In genomic region chr1:46411010-46411405, GRCh38 we compare ENCODE assay signal across 27 cellular contexts.
"Had no signal": no experiment of that assay in that cellular context is flagged by ENCODE, and none has a peak within 500 bp of the region (broad histone marks: within the 10 kb centered on the region; RNA-seq: fewer than 3 reads in every experiment).

No MANE protein-coding gene starts in this region.

- H3K4me3 Mint-ChIP-seq: activated CD8-positive, alpha-beta memory T cell treated with anti-CD3 and anti-CD28 coated beads, Interleukin-2, amount 10 ng/mL, durations not matched to agents 7 days and 5 days; activated naive CD8-positive, alpha-beta T cell treated with anti-CD3 and anti-CD28 coated beads, Interleukin-2, amount 50 U/mL, for 24 hours; activated T-cell treated with anti-CD3 and anti-CD28 coated beads, Interleukin-2, amount 50 U/mL, for 24 hours; activated T-helper 1 cell treated with anti-CD3 and anti-CD28 coated beads, Interleukin-12 subunit alpha, Interleukin-12 subunit beta, Interleukin-2, Interleukin-4 antibody, amounts not matched to agents 30 ng/mL and 10 ng/mL and 1 ng/mL, durations not matched to agents 14 hours and 24 hours and 36 hours; brain; WTC11 had no signal

- H3K27me3 ChIP-seq: Peyer's patch, SJSA1 had no signal

- ATAC-seq: activated CD8-positive, alpha-beta memory T cell treated with anti-CD3 and anti-CD28 coated beads, Interleukin-2, amount 10 ng/mL, durations not matched to agents 7 days and 5 days; activated naive CD4-positive, alpha-beta T cell treated with anti-CD3 and anti-CD28 coated beads, Interleukin-2, amount 50 U/mL, for 72 hours; activated naive CD8-positive, alpha-beta T cell treated with anti-CD3 and anti-CD28 coated beads, Interleukin-2, amount 50 U/mL, for 24 hours; SK-N-SH treated with all-trans-retinoic acid at 6 μM for 48 hours had no signal

- H3K4me3 ChIP-seq: Peyer's patch, SJSA1 had no signal

- H3K27ac Mint-ChIP-seq: activated CD8-positive, alpha-beta memory T cell treated with anti-CD3 and anti-CD28 coated beads, Interleukin-2, amount 10 ng/mL, durations not matched to agents 7 days and 5 days; activated naive CD8-positive, alpha-beta T cell treated with anti-CD3 and anti-CD28 coated beads, Interleukin-2, amount 50 U/mL, for 24 hours; activated T-cell treated with anti-CD3 and anti-CD28 coated beads, Interleukin-2, amount 50 U/mL, for 24 hours; activated T-helper 1 cell treated with anti-CD3 and anti-CD28 coated beads, Interleukin-12 subunit alpha, Interleukin-12 subunit beta, Interleukin-2, Interleukin-4 antibody, amounts not matched to agents 30 ng/mL and 10 ng/mL and 1 ng/mL, durations not matched to agents 14 hours and 24 hours and 36 hours; brain; WTC11 had no signal

- H3K9me3 Mint-ChIP-seq: activated naive CD4-positive, alpha-beta T cell treated with anti-CD3 and anti-CD28 coated beads, Interleukin-2, amount 50 U/mL, for 72 hours; activated naive CD8-positive, alpha-beta T cell treated with anti-CD3 and anti-CD28 coated beads, Interleukin-2, amount 50 U/mL, for 24 hours; activated T-cell treated with anti-CD3 and anti-CD28 coated beads, Interleukin-2, amount 50 U/mL, for 24 hours; activated T-helper 1 cell treated with anti-CD3 and anti-CD28 coated beads, Interleukin-12 subunit alpha, Interleukin-12 subunit beta, Interleukin-2, Interleukin-4 antibody, amounts not matched to agents 30 ng/mL and 10 ng/mL and 1 ng/mL, durations not matched to agents 14 hours and 24 hours and 36 hours; brain; WTC11 had no signal

- H3K27me3 Mint-ChIP-seq: activated CD8-positive, alpha-beta memory T cell treated with anti-CD3 and anti-CD28 coated beads, Interleukin-2, amount 10 ng/mL, durations not matched to agents 7 days and 5 days; activated naive CD8-positive, alpha-beta T cell treated with anti-CD3 and anti-CD28 coated beads, Interleukin-2, amount 50 U/mL, for 24 hours; activated T-cell treated with anti-CD3 and anti-CD28 coated beads, Interleukin-2, amount 50 U/mL, for 24 hours had no signal

- H3K36me3 ChIP-seq: SJSA1 had no signal

- H3K9me3 ChIP-seq: Peyer's patch, SJSA1 had no signal

- H3K36me3 Mint-ChIP-seq: activated CD8-positive, alpha-beta memory T cell treated with anti-CD3 and anti-CD28 coated beads, Interleukin-2, amount 10 ng/mL, durations not matched to agents 7 days and 5 days; activated naive CD4-positive, alpha-beta T cell treated with anti-CD3 and anti-CD28 coated beads, Interleukin-2, amount 50 U/mL, for 72 hours had no signal

- H3K4me1 Mint-ChIP-seq: activated naive CD8-positive, alpha-beta T cell treated with anti-CD3 and anti-CD28 coated beads, Interleukin-2, amount 50 U/mL, for 24 hours had no signal

- H3K27ac ChIP-seq: Peyer's patch, RWPE1, SJSA1 had no signal

- DNase-seq: activated CD4-positive, alpha-beta T cell treated with anti-CD3 and anti-CD28 coated beads for 48 hours; activated CD4-positive, alpha-beta T cell treated with anti-CD3 and anti-CD28 coated beads, Interleukin-2, amount 50 U/mL, for 4 hours; activated CD4-positive, CD25-positive, alpha-beta regulatory T cell treated with anti-CD3 and anti-CD28 coated beads, Interleukin-2, amount 50 U/mL, for 72 hours; activated CD8-positive, alpha-beta memory T cell treated with anti-CD3 and anti-CD28 coated beads, Interleukin-2, amount 10 ng/mL, durations not matched to agents 7 days and 5 days; activated effector memory CD4-positive, alpha-beta T cell treated with Interleukin-2 at 50 U/mL for 16 hours; activated naive CD4-positive, alpha-beta T cell treated with Interleukin-2 at 50 U/mL for 16 hours; activated naive CD8-positive, alpha-beta T cell treated with anti-CD3 and anti-CD28 coated beads, Interleukin-2, amount 50 U/mL, for 24 hours; activated T-cell treated with anti-CD3 and anti-CD28 coated beads, Interleukin-2, amount 50 U/mL, for 24 hours; amygdala; NCI-H1105 treated with DMSO at 0.1 percent for 48 hours; NCI-H1436 treated with DMSO at 0.1 percent for 48 hours; NCI-H187; NCI-H2081; NCI-H510A treated with DMSO at 0.1 percent for 48 hours; NCI-H69; NK-92 treated with Interleukin-12 subunit alpha and Interleukin-12 subunit beta, amount 100 ng/mL, for 24 hours; OCI-M1; Peyer's patch; Right ventricle myocardium superior; SW 1271 had no signal
